Comparison of ENCODE assay signal across 23 cellular contexts in the genomic region with DNA sequence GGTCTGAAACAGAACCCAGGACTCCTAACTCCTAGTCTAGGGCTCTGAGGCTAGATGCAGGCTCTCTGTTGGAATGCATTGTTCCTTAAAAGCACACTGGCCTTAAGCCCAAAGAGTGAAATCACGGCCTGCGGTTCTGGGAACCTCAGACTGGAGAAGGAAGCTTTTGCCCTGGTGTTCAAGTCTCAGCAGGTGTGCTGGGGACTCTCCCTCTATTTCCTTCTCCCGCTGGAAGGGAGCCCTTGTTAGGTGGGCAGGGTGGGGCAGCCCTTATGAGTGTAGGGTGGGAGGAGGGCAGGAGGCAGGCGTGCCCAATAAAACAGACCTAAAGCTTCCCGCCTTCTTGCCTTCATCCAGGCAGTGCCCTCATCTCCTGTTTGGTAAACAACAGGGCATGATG. TPM values are rescaled to one million over a fixed set of nuclear protein-coding genes. Genes with fewer than 3 reads are reported as not detected.
DNase-seq lines count a peak whose midpoint lies in the region; ATAC-seq and TF ChIP-seq lines count a peak whose summit lies in the region.
"Had no signal": no experiment of that assay in that cellular context is flagged by ENCODE, and none has a peak within 500 bp of the region (broad histone marks: within the 10 kb centered on the region; RNA-seq: fewer than 3 reads in every experiment).

No MANE protein-coding gene starts in this region.

- H3K4me1 Mint-ChIP-seq in IgD-negative memory B cell: peaks cover 10 to 20% (median 12%) of the 10 kb centered on the region in 3 donors

- dilution Hi-C loops in mammary epithelial cell (cut with HindIII; ENCODE audit: low sequenced_read_pairs): no loop called here

- H3K4me1 ChIP-seq in mammary epithelial cell (ENCODE audit: insufficient read depth, low read length) (peaks cover 28% of the 10 kb centered on the region), sigmoid colon (peaks cover 0 to 24% (median 18%) of the 10 kb centered on the region in 4 donors)
- H3K4me1 ChIP-seq: psoas muscle had no signal

- H3K79me2 ChIP-seq in mammary epithelial cell (ENCODE audit: insufficient read depth, low read length): peaks cover 26% of the 10 kb centered on the region

- H3K27me3 ChIP-seq in mammary epithelial cell (ENCODE audit: insufficient read depth, low read length) (no peaks in the 10 kb centered on the region), sigmoid colon (no peaks in the 10 kb centered on the region)
- H3K27me3 ChIP-seq: upper lobe of right lung had no signal

- H3K27me3 Mint-ChIP-seq in IgD-negative memory B cell: no peaks in the 10 kb centered on the region
- H3K27me3 Mint-ChIP-seq: activated CD4-positive, alpha-beta memory T cell treated with anti-CD3 and anti-CD28 coated beads for 36 hours; CD4-positive, alpha-beta memory T cell; central memory CD8-positive, alpha-beta T cell had no signal

- H3K9me3 ChIP-seq in mammary epithelial cell (replicated peaks; ENCODE audit: insufficient read depth, low read length) (no peaks in the 10 kb centered on the region), sigmoid colon (no peaks in the 10 kb centered on the region)
- H3K9me3 ChIP-seq: lower lobe of right lung, psoas muscle, upper lobe of right lung had no signal

- intact Hi-C loops in mammary epithelial cell (cut with micrococcal nuclease): no loop called here
- intact Hi-C loops in left colon (cut with DNase I, micrococcal nuclease): loop anchor here in 1 of 2 donors (10.0 kb wide), 1 partner anchor 96 kb away; no protein-coding TSS in a partner anchor
- intact Hi-C loops in sigmoid colon (cut with DNase I): loop anchor here (10.0 kb wide), 1 partner anchor 266 kb away; no protein-coding TSS in a partner anchor

- DNase-seq in mammary epithelial cell (peak; percentile 80), left colon (peak; percentile 77 to 91), sigmoid colon (no peak), NCI-H82 treated with DMSO at 0.1 percent for 48 hours (lab: John Stamatoyannopoulos, UW; ENCODE audit: unreplicated experiment) (no peak), NCI-H748 treated with DMSO at 0.1 percent for 48 hours (lab: John Stamatoyannopoulos, UW) (no peak)
- DNase-seq: activated CD4-positive, alpha-beta memory T cell treated with anti-CD3 and anti-CD28 coated beads for 36 hours; activated naive CD4-positive, alpha-beta T cell; activated T-cell treated with anti-CD3 and anti-CD28 coated beads, Interleukin-2, amount 50 U/mL, for 1 hour; CD4-positive, alpha-beta memory T cell; GF-D8; H9; lower lobe of right lung; natural killer cell; NCI-H1048; psoas muscle; stimulated activated CD4-positive, alpha-beta T cell treated with anti-CD3 and anti-CD28 coated beads, Interleukin-4, amount 100 ng/mL, for 24 hours; upper lobe of right lung had no signal

- in situ Hi-C loops in mammary epithelial cell (cut with MboI; ENCODE audit: low sequenced_read_pairs in 2 of 2): no loop called here

- no peaks in the 10 kb centered on the region for H3K36me3 Mint-ChIP-seq in IgD-negative memory B cell
- H3K36me3 Mint-ChIP-seq: activated CD4-positive, alpha-beta memory T cell treated with anti-CD3 and anti-CD28 coated beads for 36 hours; natural killer cell had no signal

- H4K20me1 ChIP-seq in mammary epithelial cell (ENCODE audit: insufficient read depth, low read length): no peaks in the 10 kb centered on the region

- no peak overlapping the region for H3K27ac ChIP-seq in mammary epithelial cell (ENCODE audit: insufficient read depth, low read depth, low read length)
- peak overlapping the region; percentile 24 to 99 (median 78) for H3K27ac ChIP-seq in sigmoid colon
- H3K27ac ChIP-seq: KMS-11, lower lobe of right lung, SK-N-MC, upper lobe of right lung had no signal

- H3K36me3 ChIP-seq in mammary epithelial cell (ENCODE audit: insufficient read depth, low read length) (no peaks in the 10 kb centered on the region), sigmoid colon (no peaks in the 10 kb centered on the region)
- H3K36me3 ChIP-seq: lower lobe of right lung, upper lobe of right lung had no signal

- H2AFZ ChIP-seq in mammary epithelial cell (ENCODE audit: low read depth, low read length): no peak overlapping the region

- peak in 1 of 4 donors; percentile 17 for TF ChIP-seq EP300 in sigmoid colon (IDR thresholded peaks at IDR 0.05)

- H3K27ac Mint-ChIP-seq in IgD-negative memory B cell: peak overlapping the region in 2 of 3 donors; percentile 16 to 88
- H3K27ac Mint-ChIP-seq: activated CD4-positive, alpha-beta memory T cell treated with anti-CD3 and anti-CD28 coated beads for 36 hours; H9; natural killer cell had no signal

- CTCF ChIA-PET in mammary epithelial cell (lab: Charles Lee; ENCODE audit: low non-redundant PET): interaction anchor here (0.5 kb wide), 1 partner anchor 106 kb away, joined by 4 read pairs; no protein-coding TSS in a partner anchor

- ATAC-seq in left colon: peak; percentile 57
- no peak for ATAC-seq in GM21717 (IDR thresholded peaks at IDR 0.05; ENCODE audit: unreplicated experiment)
- no peak for ATAC-seq in GM21367 (IDR thresholded peaks at IDR 0.05; ENCODE audit: unreplicated experiment)
- ATAC-seq: lower lobe of right lung, natural killer cell, psoas muscle, upper lobe of right lung had no signal

- no TSS peak for BruUV-seq in mammary epithelial cell (replicated peaks; lab: Mats Ljungman, UMichigan)

- TF ChIP-seq CTCF in mammary epithelial cell (conservative IDR thresholded peaks at IDR 0.05 in 1 of 2, IDR thresholded peaks at IDR 0.05 in 1 of 2; ENCODE audit: extremely low read depth in 1 of 2, insufficient read depth in 1 of 2, low read depth in 1 of 2, low read length in 2 of 2) (no peak), sigmoid colon (IDR thresholded peaks at IDR 0.05) (no peak)

- H3K9me3 Mint-ChIP-seq in IgD-negative memory B cell: no peaks in the 10 kb centered on the region
- H3K9me3 Mint-ChIP-seq: activated CD4-positive, alpha-beta memory T cell treated with anti-CD3 and anti-CD28 coated beads for 36 hours; CD4-positive, alpha-beta memory T cell; central memory CD8-positive, alpha-beta T cell; H9; natural killer cell had no signal

- H3K9ac ChIP-seq in mammary epithelial cell (ENCODE audit: insufficient read depth, low read length): no peak overlapping the region
- H3K9ac ChIP-seq: KMS-11 had no signal

- peak overlapping the region in 1 of 4 donors; percentile 97 for H3K4me3 Mint-ChIP-seq in IgD-negative memory B cell
- H3K4me3 Mint-ChIP-seq: activated CD4-positive, alpha-beta memory T cell treated with anti-CD3 and anti-CD28 coated beads for 36 hours had no signal

- no peak for TF ChIP-seq POLR2A in sigmoid colon (IDR thresholded peaks at IDR 0.05)

- 0% methylated on average over 3 of the region's 5 CpGs for WGBS in mammary epithelial cell (ENCODE audit: low coverage, missing lambda C conversion rate)
- WGBS in sigmoid colon, 2 donors: 19 to 69% methylated on average over 5 of the region's 5 CpGs

- no peak overlapping the region for H3K4me3 ChIP-seq in mammary epithelial cell (replicated peaks in 1 of 3; ENCODE audit: insufficient read depth in 1 of 3, low read depth in 2 of 3, low read length in 3 of 3)
- H3K4me3 ChIP-seq in sigmoid colon: no peak overlapping the region
- H3K4me3 ChIP-seq: lower lobe of right lung, psoas muscle, SK-N-MC, upper lobe of right lung had no signal

- no peak overlapping the region for H3K4me2 ChIP-seq in mammary epithelial cell (ENCODE audit: insufficient read depth, low read depth, low read length)
- H3K4me2 ChIP-seq: KMS-11 had no signal

RNA-seq across cellular contexts. Expression of a gene that starts 1.8 kb away (rescaled TPM):
- polyA plus RNA-seq in IgD-negative memory B cell (10.9 TPM), mammary epithelial cell (2.0 TPM), sigmoid colon (10 to 100 TPM in 1 of 3 donors, 1 to 10 TPM in 2; 1.8 to 13.9 (median 5.3) TPM)
- total RNA-seq in mammary epithelial cell (1 to 10 TPM; 4.2 to 7.0 TPM), left colon (10 to 100 TPM; 25.7 to 60.8 TPM), sigmoid colon (10 to 100 TPM in 3 of 4 donors, 1 to 10 TPM in 1; 9.9 to 19.1 (median 12.3) TPM)
- polyA minus RNA-seq in mammary epithelial cell: 9.0 TPM

Comparison
In these comparisons a context has a peak if more than half of its experiments do, and no peak if none do; other contexts are left out.
1. DNase-seq: peak in mammary epithelial cell (single experiment) and left colon (2 of 2); none in sigmoid colon (single experiment), NCI-H82 treated with DMSO at 0.1 percent for 48 hours (single experiment) and NCI-H748 treated with DMSO at 0.1 percent for 48 hours (single experiment).